Comparison of ENCODE assay signal across 15 cellular contexts in the genomic region with DNA sequence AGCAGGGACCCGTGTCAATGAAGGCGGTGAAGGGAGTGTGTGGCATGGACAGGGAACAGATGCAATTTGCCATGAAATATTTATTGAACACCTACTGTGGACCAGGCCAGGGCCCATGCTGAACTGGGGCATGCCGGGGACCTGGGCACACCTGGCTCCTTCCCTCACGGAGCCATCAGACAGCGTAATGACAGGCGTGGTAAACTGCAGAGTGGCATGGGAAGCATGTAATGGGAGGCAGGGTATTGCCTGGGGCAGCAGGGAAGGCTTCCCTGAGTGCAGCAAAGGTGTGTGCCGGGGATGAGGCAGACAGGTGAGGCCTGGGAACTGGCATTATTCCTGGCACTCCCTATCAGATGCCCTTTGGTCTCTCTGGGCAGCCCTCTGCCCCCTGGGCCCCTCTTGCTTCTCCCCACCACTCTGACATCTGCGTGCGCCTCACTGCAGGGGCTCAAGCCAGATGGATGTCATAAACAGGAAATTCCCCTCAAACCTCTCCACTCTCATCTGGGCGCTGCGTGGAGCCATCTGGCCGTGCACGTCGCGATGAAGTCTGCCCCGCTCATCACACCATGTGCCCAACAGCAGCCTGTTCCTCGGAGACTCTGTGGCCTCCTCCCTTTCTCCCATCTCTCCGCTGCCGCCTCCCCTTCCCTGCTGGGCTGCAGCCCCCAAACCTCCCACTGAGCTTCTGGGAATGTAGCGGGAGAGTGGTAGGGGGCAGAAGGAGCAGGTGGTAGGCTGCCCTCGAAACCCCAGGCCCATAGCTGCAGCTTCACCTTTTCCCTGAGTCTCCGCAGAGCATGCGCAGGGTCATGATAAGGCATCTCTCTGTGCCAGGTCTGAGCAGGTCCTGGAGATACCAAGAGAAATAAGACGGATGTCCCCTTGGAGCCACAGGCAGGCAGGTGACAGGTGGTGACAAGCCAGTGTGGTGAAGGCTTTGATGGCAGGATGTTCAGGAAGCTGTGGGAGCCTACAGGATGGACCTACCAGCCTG.
DNase-seq lines count a peak whose midpoint lies in the region; ATAC-seq and TF ChIP-seq lines count a peak whose summit lies in the region.
"Had no signal": no experiment of that assay in that cellular context is flagged by ENCODE, and none has a peak within 500 bp of the region (broad histone marks: within the 10 kb centered on the region; RNA-seq: fewer than 3 reads in every experiment).

No MANE protein-coding gene starts in this region.

- no peaks in the 10 kb centered on the region for H3K79me2 ChIP-seq in Karpas-422 (ENCODE audit: low read length)

- no peaks in the 10 kb centered on the region for H4K20me1 ChIP-seq in Karpas-422 (ENCODE audit: insufficient read depth, low read depth, low read length)

- no peak overlapping the region for H3K4me3 Mint-ChIP-seq in neural crest cell
- H3K4me3 Mint-ChIP-seq: stimulated activated effector memory CD8-positive, alpha-beta T cell treated with anti-CD3 and anti-CD28 coated beads, Interleukin-12 subunit alpha, Interleukin-12 subunit beta, amount 100 ng/mL, for 72 hours had no signal

- H3K9me3 ChIP-seq in MG63 (no peaks in the 10 kb centered on the region), duodenal mucosa (ENCODE audit: control insufficient read depth in 1 of 2, low read length in 2 of 2) (no peaks in the 10 kb centered on the region), Karpas-422 (ENCODE audit: low read length) (no peaks in the 10 kb centered on the region)
- H3K9me3 ChIP-seq: gastrocnemius medialis had no signal

- H3K27me3 ChIP-seq in MG63, result no peaks in the 10 kb centered on the region
- peaks cover 7 to 17% of the 10 kb centered on the region in 2 donors for H3K27me3 ChIP-seq in duodenal mucosa (ENCODE audit: control insufficient read depth in 1 of 2, insufficient read depth in 2 of 2, low read length in 2 of 2)
- no peaks in the 10 kb centered on the region for H3K27me3 ChIP-seq in Karpas-422 (ENCODE audit: low read length)

- H3K36me3 Mint-ChIP-seq in neural crest cell (ENCODE audit: low read depth), result no peaks in the 10 kb centered on the region
- H3K36me3 Mint-ChIP-seq: stimulated activated effector memory CD8-positive, alpha-beta T cell treated with anti-CD3 and anti-CD28 coated beads, Interleukin-12 subunit alpha, Interleukin-12 subunit beta, amount 100 ng/mL, for 72 hours had no signal

- ATAC-seq in esophagus mucosa (no peak), GM21825 (IDR thresholded peaks at IDR 0.05; ENCODE audit: unreplicated experiment) (no peak), HG03520 (IDR thresholded peaks at IDR 0.05; ENCODE audit: unreplicated experiment) (no peak)
- ATAC-seq: gastrocnemius medialis; stimulated activated effector memory CD8-positive, alpha-beta T cell treated with anti-CD3 and anti-CD28 coated beads, Interleukin-12 subunit alpha, Interleukin-12 subunit beta, amount 100 ng/mL, for 72 hours had no signal

- no peaks in the 10 kb centered on the region for H3K9me2 ChIP-seq in Karpas-422 (replicated peaks; ENCODE audit: insufficient read depth, low read length)

- H3K4me3 ChIP-seq in MG63, result no peak overlapping the region
- no peak overlapping the region for H3K4me3 ChIP-seq in duodenal mucosa (ENCODE audit: low read depth in 1 of 2, low read length in 2 of 2)
- no peak overlapping the region for H3K4me3 ChIP-seq in Karpas-422 (ENCODE audit: low read length)
- H3K4me3 ChIP-seq: gastrocnemius medialis had no signal

- no peak overlapping the region for H3K9ac ChIP-seq in duodenal mucosa (ENCODE audit: low read depth in 1 of 2, low read length in 2 of 2)
- no peak overlapping the region for H3K9ac ChIP-seq in Karpas-422 (ENCODE audit: low read length)

- no peaks in the 10 kb centered on the region for H3K9me3 Mint-ChIP-seq in neural crest cell
- H3K9me3 Mint-ChIP-seq: stimulated activated effector memory CD8-positive, alpha-beta T cell treated with anti-CD3 and anti-CD28 coated beads, Interleukin-12 subunit alpha, Interleukin-12 subunit beta, amount 100 ng/mL, for 72 hours had no signal

- H2AFZ ChIP-seq in Karpas-422 (ENCODE audit: low read length), result no peak overlapping the region

- peaks cover 10% of the 10 kb centered on the region in 2 donors for H3K4me1 ChIP-seq in duodenal mucosa (ENCODE audit: control insufficient read depth in 1 of 2, insufficient read depth in 2 of 2, low read length in 2 of 2)
- no peaks in the 10 kb centered on the region for H3K4me1 ChIP-seq in Karpas-422 (ENCODE audit: low read length)
- H3K4me1 ChIP-seq: gastrocnemius medialis had no signal

- DNase-seq in COR-L47 (lab: John Stamatoyannopoulos, UW) (peak; percentile 41), MG63 (peak; percentile 46), neural crest cell (ENCODE audit: low read depth, low spot score) (no peak), Karpas-422 (no peak)
- DNase-seq: activated gamma-delta T cell treated with Interleukin-2 at 50 U/mL for 16 hours; NCI-H1105 treated with DMSO at 0.1 percent for 48 hours; NK-92 treated with Interleukin-12 subunit alpha and Interleukin-12 subunit beta, amount 100 ng/mL, for 24 hours; stimulated activated CD4-positive, alpha-beta T cell treated with anti-CD3 and anti-CD28 coated beads, Interleukin-4, amount 100 ng/mL, for 4 hours had no signal

- H3K27ac ChIP-seq in duodenal mucosa (ENCODE audit: low read depth, low read length) (peak overlapping the region; percentile 41), Karpas-422 (ENCODE audit: low read length) (no peak overlapping the region)
- H3K27ac ChIP-seq: C4-2B had no signal

- peaks cover 9% of the 10 kb centered on the region for H3K27me3 Mint-ChIP-seq in neural crest cell (ENCODE audit: low read depth)

- H3K36me3 ChIP-seq in MG63 (no peaks in the 10 kb centered on the region), duodenal mucosa (ENCODE audit: control insufficient read depth in 1 of 2, insufficient read depth in 2 of 2, low read length in 2 of 2) (no peaks in the 10 kb centered on the region), Karpas-422 (ENCODE audit: insufficient read depth, low read length) (no peaks in the 10 kb centered on the region)
- H3K36me3 ChIP-seq: gastrocnemius medialis had no signal

- H3K27ac Mint-ChIP-seq in neural crest cell (ENCODE audit: unreplicated experiment), result peak overlapping the region; percentile 35
- H3K27ac Mint-ChIP-seq: stimulated activated effector memory CD8-positive, alpha-beta T cell treated with anti-CD3 and anti-CD28 coated beads, Interleukin-12 subunit alpha, Interleukin-12 subunit beta, amount 100 ng/mL, for 72 hours had no signal

- TF ChIP-seq CTCF in neural crest cell (conservative IDR thresholded peaks at IDR 0.05), result no peak

- no peak overlapping the region for H3K4me2 ChIP-seq in Karpas-422 (ENCODE audit: low read depth, low read length, poor library complexity, severe bottlenecking)

- H3K4me1 Mint-ChIP-seq in neural crest cell, result peaks cover 21% of the 10 kb centered on the region
- H3K4me1 Mint-ChIP-seq: stimulated activated effector memory CD8-positive, alpha-beta T cell treated with anti-CD3 and anti-CD28 coated beads, Interleukin-12 subunit alpha, Interleukin-12 subunit beta, amount 100 ng/mL, for 72 hours had no signal

Comparison
In these comparisons a context has a peak if more than half of its experiments do, and no peak if none do; other contexts are left out.
1. DNase-seq: peak in COR-L47 (single experiment) and MG63 (single experiment); none in neural crest cell (single experiment) and Karpas-422 (single experiment).